8 cellular contexts compared by ENCODE assay signal in genomic region chr1:212607206-212607923, GRCh38. TPM values are rescaled to one million over a fixed set of nuclear protein-coding genes. Genes with fewer than 3 reads are reported as not detected.
DNase-seq lines count a peak whose midpoint lies in the region; ATAC-seq and TF ChIP-seq lines count a peak whose summit lies in the region.

No MANE protein-coding gene starts in this region.

- H3K9me3 ChIP-seq in HUES48 (ENCODE audit: control insufficient read depth, insufficient read depth, low read length) (no peaks in the 10 kb centered on the region), heart right ventricle (no peaks in the 10 kb centered on the region)

- WGBS in heart right ventricle, 2 donors: 1% methylated on average over 34 of the region's 34 CpGs

- DNase-seq in ELF-1 (ENCODE audit: low read depth, low spot score) (peak; percentile 41), heart right ventricle (peak; percentile 30 to 35), NCI-H446 treated with DMSO at 0.1 percent for 48 hours (lab: John Stamatoyannopoulos, UW) (no peak), LoVo (ENCODE audit: low spot score) (no peak)
- peak; percentile 26 for DNase-seq in activated T-helper 2 cell treated with anti-CD3 and anti-CD28 coated beads, Interferon-gamma antibody, Interleukin-2, Interleukin-4, amounts not matched to agents 10 μg/mL and 5 μg/mL and 100 μg/mL, durations not matched to agents 14 hours and 24 hours and 36 hours (ENCODE audit: low spot score)

- peaks cover 44% of the 10 kb centered on the region for H3K4me1 Mint-ChIP-seq in activated T-helper 2 cell treated with anti-CD3 and anti-CD28 coated beads, Interferon-gamma antibody, Interleukin-2, Interleukin-4, amounts not matched to agents 10 μg/mL and 5 μg/mL and 100 μg/mL, durations not matched to agents 14 hours and 24 hours and 36 hours (ENCODE audit: low read depth)

- H3K27me3 ChIP-seq in HUES48 (ENCODE audit: control insufficient read depth, insufficient read depth, low read length): peaks cover 64% of the 10 kb centered on the region
- peaks cover 0 to 76% (median 2%) of the 10 kb centered on the region in 7 donors for H3K27me3 ChIP-seq in heart right ventricle
- peaks cover 15% of the 10 kb centered on the region for H3K27me3 ChIP-seq in rectal smooth muscle tissue (ENCODE audit: control insufficient read depth, insufficient read depth, low read length)

- peak in 3 of 8 donors; percentile 10 to 14 (median 13) for ATAC-seq in heart right ventricle
- ATAC-seq in HG03571 (IDR thresholded peaks at IDR 0.05; ENCODE audit: unreplicated experiment): no peak

- H3K27me3 Mint-ChIP-seq in activated T-helper 2 cell treated with anti-CD3 and anti-CD28 coated beads, Interferon-gamma antibody, Interleukin-2, Interleukin-4, amounts not matched to agents 10 μg/mL and 5 μg/mL and 100 μg/mL, durations not matched to agents 14 hours and 24 hours and 36 hours (ENCODE audit: low read depth): peaks cover 48% of the 10 kb centered on the region

- TF ChIP-seq CTCF in heart right ventricle (IDR thresholded peaks at IDR 0.05): no peak

- peak overlapping the region; percentile 71 for H3K4me3 ChIP-seq in HUES48 (ENCODE audit: low read depth, low read length)
- H3K4me3 ChIP-seq in heart right ventricle: peak overlapping the region; percentile 37 to 95 (median 80)
- peak overlapping the region; percentile 82 for H3K4me3 ChIP-seq in rectal smooth muscle tissue (ENCODE audit: low read length)

- H3K27ac ChIP-seq in HUES48 (ENCODE audit: low read depth, low read length) (peak overlapping the region; percentile 78), heart right ventricle (peak overlapping the region; percentile 70 to 100 (median 97)), rectal smooth muscle tissue (ENCODE audit: low read depth, low read length) (no peak overlapping the region)

- H3K27ac Mint-ChIP-seq in activated T-helper 2 cell treated with anti-CD3 and anti-CD28 coated beads, Interferon-gamma antibody, Interleukin-2, Interleukin-4, amounts not matched to agents 10 μg/mL and 5 μg/mL and 100 μg/mL, durations not matched to agents 14 hours and 24 hours and 36 hours: peak overlapping the region; percentile 59

- peaks cover 42% of the 10 kb centered on the region for H3K4me1 ChIP-seq in HUES48 (ENCODE audit: control insufficient read depth, insufficient read depth, low read length)
- peaks cover 11 to 52% (median 43%) of the 10 kb centered on the region in 9 donors for H3K4me1 ChIP-seq in heart right ventricle
- peaks cover 22% of the 10 kb centered on the region for H3K4me1 ChIP-seq in rectal smooth muscle tissue (ENCODE audit: control insufficient read depth, insufficient read depth, low read length)

- no peaks in the 10 kb centered on the region for H3K9me3 Mint-ChIP-seq in activated T-helper 2 cell treated with anti-CD3 and anti-CD28 coated beads, Interferon-gamma antibody, Interleukin-2, Interleukin-4, amounts not matched to agents 10 μg/mL and 5 μg/mL and 100 μg/mL, durations not matched to agents 14 hours and 24 hours and 36 hours

- H3K4me3 Mint-ChIP-seq in activated T-helper 2 cell treated with anti-CD3 and anti-CD28 coated beads, Interferon-gamma antibody, Interleukin-2, Interleukin-4, amounts not matched to agents 10 μg/mL and 5 μg/mL and 100 μg/mL, durations not matched to agents 14 hours and 24 hours and 36 hours (ENCODE audit: low read depth): peak overlapping the region; percentile 88

- intact Hi-C loops in activated T-helper 2 cell treated with anti-CD3 and anti-CD28 coated beads, Interferon-gamma antibody, Interleukin-2, Interleukin-4, amounts not matched to agents 10 μg/mL and 5 μg/mL and 100 μg/mL, durations not matched to agents 14 hours and 24 hours and 36 hours (cut with micrococcal nuclease): loop anchor here (5.0 kb wide), 1 partner anchor 90 kb away; the partner anchor contains the start of gene BATF3
- intact Hi-C loops in heart right ventricle (cut with DNase I): loop anchor here in 6 of 10 donors (2.0 to 5.0 kb wide), 3 partner anchors 41 to 130 kb away; no protein-coding TSS in a partner anchor

- no peaks in the 10 kb centered on the region for H3K36me3 ChIP-seq in HUES48 (ENCODE audit: control insufficient read depth, insufficient read depth, low read length)
- H3K36me3 ChIP-seq in heart right ventricle: no peaks in the 10 kb centered on the region
- H3K36me3 ChIP-seq in rectal smooth muscle tissue (ENCODE audit: control insufficient read depth, insufficient read depth, low read length): no peaks in the 10 kb centered on the region

- peaks cover 10% of the 10 kb centered on the region for H3K36me3 Mint-ChIP-seq in activated T-helper 2 cell treated with anti-CD3 and anti-CD28 coated beads, Interferon-gamma antibody, Interleukin-2, Interleukin-4, amounts not matched to agents 10 μg/mL and 5 μg/mL and 100 μg/mL, durations not matched to agents 14 hours and 24 hours and 36 hours (ENCODE audit: low read depth)

- H3K9ac ChIP-seq in HUES48 (ENCODE audit: low read depth, low read length) (peak overlapping the region; percentile 76), rectal smooth muscle tissue (ENCODE audit: low read length) (peak overlapping the region; percentile 72)

RNA-seq across cellular contexts. Expression of gene ATF3, which starts 1.2 kb away (rescaled TPM):
- 17.9 and 23.9 TPM in 2 replicates for total RNA-seq in activated T-helper 2 cell treated with anti-CD3 and anti-CD28 coated beads, Interferon-gamma antibody, Interleukin-2, Interleukin-4, amounts not matched to agents 10 μg/mL and 5 μg/mL and 100 μg/mL, durations not matched to agents 14 hours and 24 hours and 36 hours
- 100 to 1,000 TPM in 1 of 10 donors, 10 to 100 TPM in 8, 1 to 10 TPM in 1; 8.4 to 684 (median 25.9) TPM for total RNA-seq in heart right ventricle
- polyA plus RNA-seq in heart right ventricle: 10 to 100 TPM; 16.9 to 40.0 TPM

Comparison
In these comparisons a context has a peak if more than half of its experiments do, and no peak if none do; other contexts are left out.
1. DNase-seq: peak in ELF-1 (single experiment), activated T-helper 2 cell treated with anti-CD3 and anti-CD28 coated beads, Interferon-gamma antibody, Interleukin-2, Interleukin-4, amounts not matched to agents 10 μg/mL and 5 μg/mL and 100 μg/mL, durations not matched to agents 14 hours and 24 hours and 36 hours (single experiment) and heart right ventricle (2 of 2); none in NCI-H446 treated with DMSO at 0.1 percent for 48 hours (single experiment) and LoVo (single experiment).
2. Peak in every context shown above with its lines, with median percentiles within 50 percentile points of each other: H3K4me3 ChIP-seq.